ENCODE assay signal across 18 cellular contexts in genomic region chr4:120842046-120842445, GRCh38.
DNase-seq lines count a peak whose midpoint lies in the region; ATAC-seq, FAIRE-seq and TF ChIP-seq lines count a peak whose summit lies in the region.
"Had no signal": no experiment of that assay in that cellular context is flagged by ENCODE, and none has a peak within 500 bp of the region (broad histone marks: within the 10 kb centered on the region; RNA-seq: fewer than 3 reads in every experiment).

No MANE protein-coding gene starts in this region.

- DNase-seq in DMS53 (lab: John Stamatoyannopoulos, UW) (peak; percentile 53), DMS53 treated with DMSO at 0.1 percent for 48 hours (lab: John Stamatoyannopoulos, UW; ENCODE audit: unreplicated experiment) (no peak), OCI-M1 (lab: John Stamatoyannopoulos, UW) (peak; percentile 10), fibroblast of pulmonary artery (ENCODE audit: low read depth) (peak; percentile 51), pancreas (no peak)
- no peak for DNase-seq in activated CD8-positive, alpha-beta memory T cell treated with anti-CD3 and anti-CD28 coated beads, Interleukin-2, amount 50 U/mL, for 4 hours
- no peak for DNase-seq in activated CD4-positive, alpha-beta T cell treated with anti-CD3 and anti-CD28 coated beads, Interleukin-2, amount 50 U/mL, for 4 hours
- DNase-seq: activated effector memory CD4-positive, alpha-beta T cell treated with Interleukin-2 at 50 U/mL for 16 hours; aorta; CD8-positive, alpha-beta T cell; foreskin keratinocyte; NCI-H526; ovary had no signal

- H3K4me3 ChIP-seq in fibroblast of pulmonary artery (replicated peaks; ENCODE audit: low read depth, low read length) (no peak overlapping the region), pancreas (no peak overlapping the region)
- H3K4me3 ChIP-seq: dorsolateral prefrontal cortex, ovary had no signal

- no peak for FAIRE-seq in pancreas (lab: Jason Lieb, UNC)
- FAIRE-seq: GM12892 had no signal

- no peaks in the 10 kb centered on the region for H3K36me3 ChIP-seq in pancreas
- H3K36me3 ChIP-seq: ovary had no signal

- intact Hi-C loops in pancreas (cut with DNase I) = no loop called here

- no peak for TF ChIP-seq CTCF in fibroblast of pulmonary artery (IDR thresholded peaks at IDR 0.05; ENCODE audit: low read length, missing control alignments)
- TF ChIP-seq CTCF in pancreas (IDR thresholded peaks at IDR 0.05) = no peak

- ATAC-seq in pancreas (peak in 3 of 4 donors; percentile 31 to 72 (median 60)), HG03196 (IDR thresholded peaks at IDR 0.05; ENCODE audit: unreplicated experiment) (no peak)
- ATAC-seq: CD8-positive, alpha-beta T cell; foreskin keratinocyte; Panc1 had no signal

- H3K27me3 ChIP-seq in pancreas = no peaks in the 10 kb centered on the region
- H3K27me3 ChIP-seq: dorsolateral prefrontal cortex, foreskin keratinocyte, ovary had no signal

- H3K27ac ChIP-seq in pancreas = no peak overlapping the region
- H3K27ac ChIP-seq: 22Rv1, dorsolateral prefrontal cortex, foreskin keratinocyte, ovary had no signal

- peaks cover 0 to 8% (median 0%) of the 10 kb centered on the region in 3 donors for H3K4me1 ChIP-seq in pancreas
- H3K4me1 ChIP-seq: foreskin keratinocyte had no signal

- H3K9me3 ChIP-seq in pancreas = no peaks in the 10 kb centered on the region
- H3K9me3 ChIP-seq: ovary had no signal

- WGBS in pancreas, 2 donors = 11 to 13% methylated on average over 3 of the region's 3 CpGs

Comparison
In these comparisons a context has a peak if more than half of its experiments do, and no peak if none do; other contexts are left out.
1. DNase-seq: peak in DMS53 (single experiment), OCI-M1 (single experiment) and fibroblast of pulmonary artery (single experiment); none in DMS53 treated with DMSO at 0.1 percent for 48 hours (single experiment), pancreas (0 of 6), activated CD8-positive, alpha-beta memory T cell treated with anti-CD3 and anti-CD28 coated beads, Interleukin-2, amount 50 U/mL, for 4 hours (single experiment) and activated CD4-positive, alpha-beta T cell treated with anti-CD3 and anti-CD28 coated beads, Interleukin-2, amount 50 U/mL, for 4 hours (0 of 2).